ENCODE assay signal across 1 cellular context in the genomic region with DNA sequence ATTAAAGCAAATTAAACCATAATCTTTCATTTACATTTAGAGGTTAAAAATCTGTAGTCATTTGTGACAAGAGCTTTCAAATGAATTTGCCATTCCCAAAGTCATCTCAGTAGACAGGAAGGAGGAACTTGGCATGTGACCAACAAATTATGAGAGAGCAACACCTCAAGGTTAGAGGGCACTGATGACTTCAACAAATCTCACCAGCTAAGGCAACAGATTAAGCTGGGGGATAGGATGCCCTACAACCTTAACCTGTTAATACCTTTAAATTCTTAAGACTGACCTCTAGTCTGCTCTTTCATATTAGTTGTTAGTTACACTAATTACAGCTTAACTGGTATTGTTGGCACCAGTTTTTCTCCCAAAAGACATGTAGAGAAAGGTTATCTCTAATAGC.
TF ChIP-seq lines count a peak whose summit lies in the region.

No MANE protein-coding gene starts in this region.

TF ChIP-seq in HEK293, 187 proteins besides CTCF, POLR2A, EP300 and RAD21 (continued from another document):
- TF ChIP-seq FEZF1 (tag by site-specific recombination; IDR thresholded peaks at IDR 0.05), result peak; percentile 64
- TF ChIP-seq ZNF664 (tag by site-specific recombination; IDR thresholded peaks at IDR 0.05), result no peak
- peak; percentile 15; the same call in 1 of the 2 replicates for TF ChIP-seq ZBTB17 (tag by site-specific recombination; IDR thresholded peaks at IDR 0.05)
- TF ChIP-seq, protein P1, sequence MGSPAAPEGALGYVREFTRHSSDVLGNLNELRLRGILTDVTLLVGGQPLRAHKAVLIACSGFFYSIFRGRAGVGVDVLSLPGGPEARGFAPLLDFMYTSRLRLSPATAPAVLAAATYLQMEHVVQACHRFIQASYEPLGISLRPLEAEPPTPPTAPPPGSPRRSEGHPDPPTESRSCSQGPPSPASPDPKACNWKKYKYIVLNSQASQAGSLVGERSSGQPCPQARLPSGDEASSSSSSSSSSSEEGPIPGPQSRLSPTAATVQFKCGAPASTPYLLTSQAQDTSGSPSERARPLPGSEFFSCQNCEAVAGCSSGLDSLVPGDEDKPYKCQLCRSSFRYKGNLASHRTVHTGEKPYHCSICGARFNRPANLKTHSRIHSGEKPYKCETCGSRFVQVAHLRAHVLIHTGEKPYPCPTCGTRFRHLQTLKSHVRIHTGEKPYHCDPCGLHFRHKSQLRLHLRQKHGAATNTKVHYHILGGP (tag by site-specific recombination; IDR thresholded peaks at IDR 0.05), result peak; percentile 64; the same call in 1 of the 2 replicates
- TF ChIP-seq ZSCAN16 (tag by site-specific recombination; IDR thresholded peaks at IDR 0.05), result no peak
- TF ChIP-seq ZNF747 (tag by site-specific recombination; IDR thresholded peaks at IDR 0.05), result no peak
- TF ChIP-seq ZNF626 (tag by site-specific recombination; IDR thresholded peaks at IDR 0.05), result no peak
